Comparison of ENCODE assay signal across 22 cellular contexts in genomic region chr3:169508426-169508825, GRCh38.
"Had no signal": no experiment of that assay in that cellular context is flagged by ENCODE, and none has a peak within 500 bp of the region (broad histone marks: within the 10 kb centered on the region; RNA-seq: fewer than 3 reads in every experiment).

No MANE protein-coding gene starts in this region.

- H3K9ac ChIP-seq: parathyroid adenoma had no signal

- H3K79me2 ChIP-seq: parathyroid adenoma had no signal

- H3K4me1 ChIP-seq: gastrocnemius medialis, parathyroid adenoma, right lobe of liver, thyroid gland had no signal

- H2AFZ ChIP-seq: parathyroid adenoma had no signal

- H3K36me3 ChIP-seq: gastrocnemius medialis, right lobe of liver, thyroid gland had no signal

- H3K27me3 ChIP-seq: gastrocnemius medialis, right lobe of liver, thyroid gland had no signal

- DNase-seq: activated CD4-positive, alpha-beta T cell treated with anti-CD3 and anti-CD28 coated beads for 4 hours; activated CD4-positive, alpha-beta T cell treated with anti-CD3 and anti-CD28 coated beads, Interleukin-2, amount 50 U/mL, for 48 hours; activated CD4-positive, CD25-positive, alpha-beta regulatory T cell; activated CD8-positive, alpha-beta memory T cell treated with anti-CD3 and anti-CD28 coated beads, Interleukin-2, amount 50 U/mL, for 48 hours; activated naive CD4-positive, alpha-beta T cell; activated naive CD8-positive, alpha-beta T cell treated with anti-CD3 and anti-CD28 coated beads for 36 hours; activated T-cell treated with anti-CD3 and anti-CD28 coated beads, Interleukin-2, amount 50 U/mL, for 4 hours; amniotic stem cell; cerebellar nuclear complex; erythroblast; gastrocnemius medialis; hypothalamus; midbrain; natural killer cell; right lobe of liver; stimulated activated CD4-positive, alpha-beta T cell treated with anti-CD3 and anti-CD28 coated beads, Interleukin-1b, Interleukin-23, amount 100 ng/mL, for 48 hours; substantia nigra; T-helper 1 cell; T1000; thyroid gland had no signal

- ATAC-seq: activated T-cell treated with anti-CD3 and anti-CD28 coated beads, Interleukin-2, amount 50 U/mL, for 4 hours; gastrocnemius medialis; natural killer cell; right lobe of liver had no signal

- H3K9me3 ChIP-seq: gastrocnemius medialis, right lobe of liver, thyroid gland had no signal

- H3K27ac ChIP-seq: gastrocnemius medialis, parathyroid adenoma, right lobe of liver, skin epidermis, thyroid gland had no signal

- H3K4me3 ChIP-seq: gastrocnemius medialis, right lobe of liver, skin epidermis, thyroid gland had no signal
